ENCODE assay signal across 8 cellular contexts in genomic region chr14:103056322-103057027, GRCh38. TPM values are rescaled to one million over a fixed set of nuclear protein-coding genes. Genes with fewer than 3 reads are reported as not detected.
A peak's percentile ranks its signal among the peaks of the same experiment; 100 is the strongest.
DNase-seq lines count a peak whose midpoint lies in the region; ATAC-seq, FAIRE-seq and TF ChIP-seq lines count a peak whose summit lies in the region.

No MANE protein-coding gene starts in this region.

- no peaks in the 10 kb centered on the region for H3K4me1 Mint-ChIP-seq in activated T-cell treated with anti-CD3 and anti-CD28 coated beads, Interleukin-2, amount 50 U/mL, for 72 hours (ENCODE audit: low read depth)

- no TSS peak for BruUV-seq in mammary epithelial cell (replicated peaks; lab: Mats Ljungman, UMichigan)

- dilution Hi-C loops in mammary epithelial cell (cut with HindIII; ENCODE audit: low sequenced_read_pairs), result no loop called here

- peak overlapping the region; percentile 55 for H3K9ac ChIP-seq in mammary epithelial cell (ENCODE audit: insufficient read depth, low read length)
- peak overlapping the region; percentile 65 to 85 for H3K9ac ChIP-seq in kidney (ENCODE audit: low read length in 2 of 2)

- no peak for FAIRE-seq in kidney (lab: Jason Lieb, UNC)

- WGBS in mammary epithelial cell (ENCODE audit: low coverage, missing lambda C conversion rate), result 0% methylated on average over 2 of the region's 50 CpGs
- WGBS in stomach, 5 donors, result 1 to 2% (median 1%) methylated on average over 38 to 50 of the region's 50 CpGs

- H3K79me2 ChIP-seq in mammary epithelial cell (ENCODE audit: insufficient read depth, low read length), result peaks cover 63% of the 10 kb centered on the region

- H3K9me3 Mint-ChIP-seq in activated T-cell treated with anti-CD3 and anti-CD28 coated beads, Interleukin-2, amount 50 U/mL, for 72 hours, result no peaks in the 10 kb centered on the region

- H3K27ac ChIP-seq in mammary epithelial cell (ENCODE audit: insufficient read depth, low read depth, low read length) (peak overlapping the region; percentile 43), kidney (ENCODE audit: low read depth in 2 of 2, low read length in 2 of 2) (peak overlapping the region; percentile 86 to 89), stomach (peak overlapping the region; percentile 92 to 98 (median 96))

- no peaks in the 10 kb centered on the region for H3K36me3 Mint-ChIP-seq in activated T-cell treated with anti-CD3 and anti-CD28 coated beads, Interleukin-2, amount 50 U/mL, for 72 hours (ENCODE audit: insufficient read depth in 2 of 2)

- ATAC-seq in activated T-cell treated with anti-CD3 and anti-CD28 coated beads, Interleukin-2, amount 50 U/mL, for 72 hours (replicated peaks in 1 of 2), result no peak
- ATAC-seq in HG03521 (IDR thresholded peaks at IDR 0.05; ENCODE audit: unreplicated experiment), result no peak

- H3K4me1 ChIP-seq in mammary epithelial cell (ENCODE audit: insufficient read depth, low read length) (peaks cover 17% of the 10 kb centered on the region), kidney (ENCODE audit: control insufficient read depth in 1 of 2, insufficient read depth in 1 of 2, low read depth in 1 of 2, low read length in 2 of 2) (peaks cover 6 to 23% of the 10 kb centered on the region in 2 donors), stomach (peaks cover 29 to 69% (median 58%) of the 10 kb centered on the region in 4 donors)

- H3K4me3 ChIP-seq in mammary epithelial cell (replicated peaks in 1 of 3; ENCODE audit: insufficient read depth in 1 of 3, low read depth in 2 of 3, low read length in 3 of 3) (peak overlapping the region; percentile 66 to 90 (median 79)), kidney (ENCODE audit: low read length in 2 of 2) (peak overlapping the region; percentile 76 to 82), stomach (peak overlapping the region; percentile 87 to 96 (median 95))

- DNase-seq in activated T-cell treated with anti-CD3 and anti-CD28 coated beads, Interleukin-2, amount 50 U/mL, for 72 hours, result no peak
- DNase-seq in activated T-cell treated with anti-CD3 and anti-CD28 coated beads, Interleukin-2, amount 50 U/mL, for 1 hour, result no peak
- DNase-seq in NCI-H2171 (lab: John Stamatoyannopoulos, UW), result peak; percentile 61
- DNase-seq in mammary epithelial cell, result peak; percentile 34
- DNase-seq in kidney, result peak; percentile 92
- DNase-seq in stomach, result peak; percentile 55
- no peak for DNase-seq in NOMO-1 (lab: John Stamatoyannopoulos, UW; ENCODE audit: unreplicated experiment in 2 of 2)

- no peaks in the 10 kb centered on the region for H4K20me1 ChIP-seq in mammary epithelial cell (ENCODE audit: insufficient read depth, low read length)

- H3K4me3 Mint-ChIP-seq in activated T-cell treated with anti-CD3 and anti-CD28 coated beads, Interleukin-2, amount 50 U/mL, for 72 hours, result peak overlapping the region; percentile 80

- in situ Hi-C loops in mammary epithelial cell (cut with MboI; ENCODE audit: low sequenced_read_pairs in 2 of 2), result no loop called here

- H3K27ac Mint-ChIP-seq in activated T-cell treated with anti-CD3 and anti-CD28 coated beads, Interleukin-2, amount 50 U/mL, for 72 hours, result no peak overlapping the region

- H3K27me3 ChIP-seq in mammary epithelial cell (ENCODE audit: insufficient read depth, low read length) (no peaks in the 10 kb centered on the region), stomach (peaks cover 0 to 9% (median 0%) of the 10 kb centered on the region in 3 donors)

- TF ChIP-seq POLR2A in stomach (IDR thresholded peaks at IDR 0.05), result no peak

- H3K4me2 ChIP-seq in mammary epithelial cell (ENCODE audit: insufficient read depth, low read depth, low read length), result peak overlapping the region; percentile 95

- peaks cover 40% of the 10 kb centered on the region for H3K27me3 Mint-ChIP-seq in activated T-cell treated with anti-CD3 and anti-CD28 coated beads, Interleukin-2, amount 50 U/mL, for 72 hours (ENCODE audit: low read depth)

- intact Hi-C loops in mammary epithelial cell (cut with micrococcal nuclease), result loop anchor here (2.0 to 5.0 kb wide), 2 partner anchors 42 to 69 kb away; no protein-coding TSS in a partner anchor
- intact Hi-C loops in kidney (cut with DNase I), result no loop called here
- intact Hi-C loops in stomach (cut with DNase I; ENCODE audit: low total_unique reads), result no loop called here

- TF ChIP-seq CTCF in mammary epithelial cell (conservative IDR thresholded peaks at IDR 0.05 in 1 of 2, IDR thresholded peaks at IDR 0.05 in 1 of 2; ENCODE audit: extremely low read depth in 1 of 2, insufficient read depth in 1 of 2, low read depth in 1 of 2, low read length in 2 of 2), result no peak
- TF ChIP-seq CTCF in kidney (IDR thresholded peaks at IDR 0.05; ENCODE audit: borderline replicate concordance, extremely low read depth, insufficient read depth), result no peak
- no peak for TF ChIP-seq CTCF in stomach (IDR thresholded peaks at IDR 0.05)

- peak overlapping the region; percentile 86 for H2AFZ ChIP-seq in mammary epithelial cell (ENCODE audit: low read depth, low read length)

- H3K9me3 ChIP-seq in mammary epithelial cell (replicated peaks; ENCODE audit: insufficient read depth, low read length) (no peaks in the 10 kb centered on the region), kidney (ENCODE audit: control insufficient read depth in 1 of 2, low read length in 2 of 2) (no peaks in the 10 kb centered on the region), stomach (no peaks in the 10 kb centered on the region)

- no peaks in the 10 kb centered on the region for H3K36me3 ChIP-seq in mammary epithelial cell (ENCODE audit: insufficient read depth, low read length)
- no peaks in the 10 kb centered on the region for H3K36me3 ChIP-seq in kidney (ENCODE audit: control insufficient read depth in 1 of 2, insufficient read depth in 2 of 2, low read length in 2 of 2)
- no peaks in the 10 kb centered on the region for H3K36me3 ChIP-seq in stomach

- no peak for TF ChIP-seq EP300 in stomach (IDR thresholded peaks at IDR 0.05)

- CTCF ChIA-PET in mammary epithelial cell (lab: Charles Lee; ENCODE audit: low non-redundant PET), result interaction anchor here (0.7 kb wide), 1 partner anchor 307 kb away, joined by 5 read pairs; no protein-coding TSS in a partner anchor

RNA-seq across cellular contexts. Expression of gene CDC42BPB, which starts 0.9 kb away (rescaled TPM):
- 1 to 10 TPM; 3.7 to 5.4 TPM for total RNA-seq in activated T-cell treated with anti-CD3 and anti-CD28 coated beads, Interleukin-2, amount 50 U/mL, for 72 hours
- 10 to 100 TPM; 73.5 to 82.5 TPM for total RNA-seq in mammary epithelial cell
- 52.4 TPM for polyA plus RNA-seq in mammary epithelial cell
- polyA minus RNA-seq in mammary epithelial cell, result 196 TPM
- 127 TPM for total RNA-seq in kidney
- polyA plus RNA-seq in kidney (ENCODE audit: insufficient read depth, low read depth, low replicate concordance), result 22.5 TPM
- 100 to 1,000 TPM in 4 of 5 donors, 10 to 100 TPM in 1; 85.2 to 400 (median 191) TPM for total RNA-seq in stomach
- 10 to 100 TPM; 16.3 to 23.7 (median 20.6) TPM for polyA plus RNA-seq in stomach

RNA-seq across cellular contexts. Expression of gene LBHD2, which starts 27.5 kb away (rescaled TPM):
- not detected for total RNA-seq in activated T-cell treated with anti-CD3 and anti-CD28 coated beads, Interleukin-2, amount 50 U/mL, for 72 hours
- total RNA-seq in mammary epithelial cell (not detected), kidney (not detected), stomach (not detected)
- polyA plus RNA-seq in mammary epithelial cell (not detected), kidney (ENCODE audit: insufficient read depth, low read depth, low replicate concordance) (0.82 TPM), stomach (not detected)
- polyA minus RNA-seq in mammary epithelial cell, result not detected

RNA-seq across cellular contexts. Expression of gene EXOC3L4, which starts 38.0 kb away (rescaled TPM):
- not detected for total RNA-seq in activated T-cell treated with anti-CD3 and anti-CD28 coated beads, Interleukin-2, amount 50 U/mL, for 72 hours
- total RNA-seq in mammary epithelial cell (not detected), kidney (11.6 TPM), stomach (10 to 100 TPM in 3 of 5 donors, 1 to 10 TPM in 2; 1.3 to 82.8 (median 38.5) TPM)
- polyA plus RNA-seq in mammary epithelial cell (not detected), kidney (ENCODE audit: insufficient read depth, low read depth, low replicate concordance) (15.6 TPM), stomach (10 to 100 TPM in 2 of 3 donors, 1 to 10 TPM in 1; 9.9 to 21.6 (median 10.8) TPM)
- not detected for polyA minus RNA-seq in mammary epithelial cell

Comparison
In these comparisons a context has a peak if more than half of its experiments do, and no peak if none do; other contexts are left out.
1. DNase-seq: peak in NCI-H2171 (single experiment), mammary epithelial cell (single experiment), kidney (single experiment) and stomach (single experiment); none in activated T-cell treated with anti-CD3 and anti-CD28 coated beads, Interleukin-2, amount 50 U/mL, for 72 hours (0 of 2), activated T-cell treated with anti-CD3 and anti-CD28 coated beads, Interleukin-2, amount 50 U/mL, for 1 hour (single experiment) and NOMO-1 (0 of 2).
2. H3K27ac ChIP-seq: peak in every context shown above with its lines; median percentile 96 in stomach; 88 in kidney; 43 in mammary epithelial cell.
3. RNA of gene CDC42BPB, which starts 0.9 kb away (total RNA-seq): 85.2 to 400 TPM in stomach, 127 TPM in kidney (single experiment) and 73.5 to 82.5 TPM in mammary epithelial cell; 3.7 to 5.4 TPM in activated T-cell treated with anti-CD3 and anti-CD28 coated beads, Interleukin-2, amount 50 U/mL, for 72 hours; every median in the first group is over 10 times any median in the second.
4. Peak in every context shown above with its lines, with median percentiles within 50 percentile points of each other: H3K4me3 ChIP-seq.